Comparison of ENCODE assay signal across 37 cellular contexts in the genomic region with DNA sequence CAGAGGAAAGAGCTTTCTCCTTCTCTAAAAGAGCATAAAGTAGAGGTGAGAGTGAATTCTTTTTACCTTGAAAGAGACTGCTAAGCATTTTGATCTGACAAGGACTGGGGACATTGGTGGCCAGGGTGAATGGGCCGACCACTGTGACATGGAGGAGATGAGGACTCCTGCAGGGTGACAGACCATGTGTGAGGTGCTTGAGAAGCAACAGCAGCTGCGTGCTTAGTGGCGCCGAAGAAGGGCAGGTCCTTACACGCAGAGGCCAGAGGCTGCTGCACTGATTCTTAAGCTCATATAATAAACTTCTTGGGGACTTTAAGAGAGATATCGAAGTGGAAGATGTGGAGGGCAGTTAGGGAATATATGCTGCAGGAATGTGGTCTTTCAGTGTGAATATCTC. TPM values are rescaled to one million over a fixed set of nuclear protein-coding genes. Genes with fewer than 3 reads are reported as not detected.
"Had no signal": no experiment of that assay in that cellular context is flagged by ENCODE, and none has a peak within 500 bp of the region (broad histone marks: within the 10 kb centered on the region; RNA-seq: fewer than 3 reads in every experiment).

No MANE protein-coding gene starts in this region.

- H3K27me3 ChIP-seq: adrenal gland, body of pancreas, breast epithelium had no signal

- H3K9me3 ChIP-seq: adrenal gland, body of pancreas, breast epithelium, MG63 had no signal

- H3K27ac ChIP-seq: adrenal gland, body of pancreas, breast epithelium, PC-9, RWPE1 had no signal

- FAIRE-seq: astrocyte, RCC 7860 had no signal

- H3K4me1 ChIP-seq: adrenal gland, body of pancreas, breast epithelium had no signal

- ATAC-seq: activated CD8-positive, alpha-beta T cell treated with anti-CD3 and anti-CD28 coated beads for 36 hours; activated naive CD4-positive, alpha-beta T cell treated with anti-CD3 and anti-CD28 coated beads, Interleukin-2, amount 50 U/mL, for 72 hours; activated T-cell treated with anti-CD3 and anti-CD28 coated beads, Interleukin-2, amount 50 U/mL, for 72 hours; activated T-helper 17 cell treated with anti-CD3 and anti-CD28 coated beads, Interleukin-2, amount 50 U/mL, for 72 hours; body of pancreas; Right ventricle myocardium inferior had no signal

- H2AFZ ChIP-seq: PC-9 had no signal

- DNase-seq: activated CD4-positive, alpha-beta T cell treated with anti-CD3 and anti-CD28 coated beads, Interleukin-2, amount 10 ng/mL, durations not matched to agents 24 days and 14 days; activated CD4-positive, alpha-beta T cell treated with anti-CD3 and anti-CD28 coated beads, Interleukin-2, amount 50 U/mL, for 4 hours; activated CD8-positive, alpha-beta T cell treated with anti-CD3 and anti-CD28 coated beads for 36 hours; activated gamma-delta T cell treated with Interleukin-2 at 50 U/mL for 16 hours; activated naive CD4-positive, alpha-beta T cell treated with anti-CD3 and anti-CD28 coated beads for 36 hours; activated T-cell treated with anti-CD3 and anti-CD28 coated beads, Interleukin-2, amount 50 U/mL, for 1 hour; activated T-cell treated with anti-CD3 and anti-CD28 coated beads, Interleukin-2, amount 50 U/mL, for 72 hours; adrenal gland; body of pancreas; Kasumi-1; KG1; MG63; NCI-H1048; NCI-H1105 treated with DMSO at 0.1 percent for 48 hours; NCI-H1436; NCI-H1694; NCI-H1930; NCI-H2081 treated with DMSO at 0.1 percent for 48 hours; NCI-H226; NCI-H446 treated with DMSO at 0.1 percent for 48 hours; NCI-H69; NCI-H82; PC-9; SIG-M5; SW 1271; T-helper 1 cell; T-helper 2 cell; T-helper 9 cell had no signal

- H3K36me3 ChIP-seq: adrenal gland, breast epithelium, MG63 had no signal

- H3K4me3 ChIP-seq: adrenal gland, body of pancreas, breast epithelium, MG63, PC-9 had no signal

- H3K4me2 ChIP-seq: PC-9 had no signal

RNA-seq across cellular contexts. Expression of a gene that starts 8.7 kb away (rescaled TPM):
- total RNA-seq: PC-9 had no signal

RNA-seq across cellular contexts. Expression of a gene that starts 40.3 kb away (rescaled TPM):
- total RNA-seq: activated CD4-positive, alpha-beta T cell treated with anti-CD3 and anti-CD28 coated beads, Interleukin-2, amount 10 ng/mL, durations not matched to agents 24 days and 14 days; activated CD8-positive, alpha-beta memory T cell treated with anti-CD3 and anti-CD28 coated beads for 36 hours; activated CD8-positive, alpha-beta T cell treated with anti-CD3 and anti-CD28 coated beads for 36 hours; activated naive CD4-positive, alpha-beta T cell treated with anti-CD3 and anti-CD28 coated beads for 36 hours; activated naive CD4-positive, alpha-beta T cell treated with anti-CD3 and anti-CD28 coated beads, Interleukin-2, amount 50 U/mL, for 72 hours; activated T-cell treated with anti-CD3 and anti-CD28 coated beads, Interleukin-2, amount 50 U/mL, for 72 hours; activated T-helper 17 cell treated with anti-CD3 and anti-CD28 coated beads, Interleukin-2, amount 50 U/mL, for 72 hours; astrocyte; OCI-LY7; PC-9; Right ventricle myocardium inferior had no signal
